ENCODE assay signal across 1 cellular context in the genomic region with DNA sequence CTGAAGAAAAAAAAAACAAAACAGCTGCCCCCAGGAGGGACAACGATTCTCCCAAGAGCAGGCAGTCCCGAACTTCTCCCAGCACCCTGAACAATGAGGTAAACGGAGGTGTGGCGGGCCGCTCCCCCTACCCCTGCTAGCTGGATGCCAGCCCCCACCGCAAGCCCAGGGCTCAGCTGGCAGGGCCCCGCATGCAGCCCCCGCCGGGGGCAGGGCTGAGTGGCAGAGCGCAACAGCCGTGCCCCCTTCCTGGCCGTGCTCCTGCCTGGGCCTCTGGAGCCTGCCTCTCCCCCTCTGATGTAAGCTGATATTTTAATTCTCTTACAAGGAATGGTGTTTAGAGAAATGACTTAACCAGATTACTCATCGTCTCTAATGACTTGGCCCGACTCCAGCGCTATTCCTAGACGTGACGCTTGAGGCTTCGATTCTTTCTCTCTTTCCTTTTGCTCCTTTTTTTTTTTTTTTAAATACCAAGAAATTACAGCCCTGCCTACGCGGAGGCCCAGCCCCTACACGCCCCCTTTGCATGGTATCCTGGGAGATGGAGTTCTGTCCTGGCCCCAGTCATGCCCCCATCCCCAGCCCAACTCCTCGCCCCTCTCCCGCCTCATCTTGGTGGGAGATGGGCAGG.
TF ChIP-seq lines count a peak whose summit lies in the region.

No MANE protein-coding gene starts in this region.

TF ChIP-seq in GM12878, 131 proteins besides CTCF, POLR2A, EP300 and RAD21 (continues in another document):
- TF ChIP-seq POLR2AphosphoS2 (IDR thresholded peaks at IDR 0.05; ENCODE audit: low read depth, low read length) (no peak), EED (IDR thresholded peaks at IDR 0.05; ENCODE audit: low read depth) (peak; percentile 89), BCL11A (IDR thresholded peaks at IDR 0.05; ENCODE audit: low read depth, low read length) (peak; percentile 84), ZNF217 (IDR thresholded peaks at IDR 0.05) (no peak), ATF7 (IDR thresholded peaks at IDR 0.05; ENCODE audit: low read depth) (peak; percentile 97), IKZF2 (IDR thresholded peaks at IDR 0.05) (peak; percentile 87 to 91), BHLHE40 (IDR thresholded peaks at IDR 0.05; ENCODE audit: borderline replicate concordance in 1 of 2, low read depth in 2 of 2, low read length in 1 of 2) (peak; percentile 52 to 56; a peak in 3 of 4 replicates), BACH1 (IDR thresholded peaks at IDR 0.05; ENCODE audit: borderline replicate concordance) (0 out of 2 replicates have a peak, but pooled peaks have one; percentile 17), IKZF1 (conservative IDR thresholded peaks at IDR 0.05) (peak; percentile 83), CHD2 (IDR thresholded peaks at IDR 0.05; ENCODE audit: borderline replicate concordance, low read depth, low read length) (no peak), JUND (IDR thresholded peaks at IDR 0.05; ENCODE audit: low read depth, low read length) (peak; percentile 53; the same call in 1 of the 2 replicates), FOXM1 (IDR thresholded peaks at IDR 0.05; ENCODE audit: low read depth, low read length) (peak; percentile 66; the same call in 1 of the 2 replicates), PML (IDR thresholded peaks at IDR 0.05; ENCODE audit: low read length) (no peak), NBN (IDR thresholded peaks at IDR 0.05) (peak; percentile 90), MTA3 (IDR thresholded peaks at IDR 0.05; ENCODE audit: borderline replicate concordance, low read length) (no peak), MTA2 (IDR thresholded peaks at IDR 0.05; ENCODE audit: low read depth) (peak; percentile 84), BCLAF1 (IDR thresholded peaks at IDR 0.05) (no peak), SMAD1 (IDR thresholded peaks at IDR 0.05; ENCODE audit: low read depth, partially characterized antibody) (peak; percentile 94), TBL1XR1 (IDR thresholded peaks at IDR 0.05; ENCODE audit: low read depth, low read length) (no peak), MEF2B (IDR thresholded peaks at IDR 0.05; ENCODE audit: partially characterized antibody, poor library complexity, severe bottlenecking) (peak; percentile 60), E2F8 (IDR thresholded peaks at IDR 0.05; ENCODE audit: low read depth, partially characterized antibody) (no peak), MYC (IDR thresholded peaks at IDR 0.05; ENCODE audit: insufficient read depth, insufficient read length, insufficient replicate concordance, low read length, severe bottlenecking) (no peak), SIX5 (IDR thresholded peaks at IDR 0.05; ENCODE audit: low read depth, low read length, severe bottlenecking) (peak; percentile 84), NR2C2 (IDR thresholded peaks at IDR 0.05; ENCODE audit: borderline replicate concordance, control insufficient read depth, insufficient read length, low read depth) (no peak), ZNF384 (IDR thresholded peaks at IDR 0.05; ENCODE audit: borderline replicate concordance, low read depth, low read length) (peak; percentile 98), KAT2A (conservative IDR thresholded peaks at IDR 0.05; ENCODE audit: control insufficient read depth, low read depth, low read length) (no peak), SREBF2 (IDR thresholded peaks at IDR 0.05; ENCODE audit: low read length) (no peak), BCL3 (IDR thresholded peaks at IDR 0.05; ENCODE audit: borderline replicate concordance, insufficient read depth, low read depth, low read length, poor library complexity, severe bottlenecking) (peak; percentile 47), SRF (IDR thresholded peaks at IDR 0.05; ENCODE audit: low read depth in 2 of 2, low read length in 2 of 2) (no peak), CREB1 (IDR thresholded peaks at IDR 0.05; ENCODE audit: low read depth) (peak; percentile 91), KLF5 (IDR thresholded peaks at IDR 0.05; ENCODE audit: partially characterized antibody) (no peak), TAF1 (IDR thresholded peaks at IDR 0.05; ENCODE audit: borderline replicate concordance, low read depth, low read length) (no peak), FOS (IDR thresholded peaks at IDR 0.05; ENCODE audit: borderline replicate concordance, extremely low read depth, insufficient read length) (no peak), SKIL (IDR thresholded peaks at IDR 0.05; ENCODE audit: low read depth, poor library complexity, severe bottlenecking) (peak; percentile 59), SPI1 (IDR thresholded peaks at IDR 0.05; ENCODE audit: borderline replicate concordance, insufficient read depth, low read depth, low read length) (no peak), SMARCA5 (IDR thresholded peaks at IDR 0.05) (peak; percentile 72), JUNB (IDR thresholded peaks at IDR 0.05) (peak; percentile 85), POU2F2 (IDR thresholded peaks at IDR 0.05; ENCODE audit: borderline replicate concordance, low read depth, low read length) (peak; percentile 70)
- TF ChIP-seq, protein P1, sequence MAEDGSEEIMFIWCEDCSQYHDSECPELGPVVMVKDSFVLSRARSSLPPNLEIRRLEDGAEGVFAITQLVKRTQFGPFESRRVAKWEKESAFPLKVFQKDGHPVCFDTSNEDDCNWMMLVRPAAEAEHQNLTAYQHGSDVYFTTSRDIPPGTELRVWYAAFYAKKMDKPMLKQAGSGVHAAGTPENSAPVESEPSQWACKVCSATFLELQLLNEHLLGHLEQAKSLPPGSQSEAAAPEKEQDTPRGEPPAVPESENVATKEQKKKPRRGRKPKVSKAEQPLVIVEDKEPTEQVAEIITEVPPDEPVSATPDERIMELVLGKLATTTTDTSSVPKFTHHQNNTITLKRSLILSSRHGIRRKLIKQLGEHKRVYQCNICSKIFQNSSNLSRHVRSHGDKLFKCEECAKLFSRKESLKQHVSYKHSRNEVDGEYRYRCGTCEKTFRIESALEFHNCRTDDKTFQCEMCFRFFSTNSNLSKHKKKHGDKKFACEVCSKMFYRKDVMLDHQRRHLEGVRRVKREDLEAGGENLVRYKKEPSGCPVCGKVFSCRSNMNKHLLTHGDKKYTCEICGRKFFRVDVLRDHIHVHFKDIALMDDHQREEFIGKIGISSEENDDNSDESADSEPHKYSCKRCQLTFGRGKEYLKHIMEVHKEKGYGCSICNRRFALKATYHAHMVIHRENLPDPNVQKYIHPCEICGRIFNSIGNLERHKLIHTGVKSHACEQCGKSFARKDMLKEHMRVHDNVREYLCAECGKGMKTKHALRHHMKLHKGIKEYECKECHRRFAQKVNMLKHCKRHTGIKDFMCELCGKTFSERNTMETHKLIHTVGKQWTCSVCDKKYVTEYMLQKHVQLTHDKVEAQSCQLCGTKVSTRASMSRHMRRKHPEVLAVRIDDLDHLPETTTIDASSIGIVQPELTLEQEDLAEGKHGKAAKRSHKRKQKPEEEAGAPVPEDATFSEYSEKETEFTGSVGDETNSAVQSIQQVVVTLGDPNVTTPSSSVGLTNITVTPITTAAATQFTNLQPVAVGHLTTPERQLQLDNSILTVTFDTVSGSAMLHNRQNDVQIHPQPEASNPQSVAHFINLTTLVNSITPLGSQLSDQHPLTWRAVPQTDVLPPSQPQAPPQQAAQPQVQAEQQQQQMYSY (CRISPR knock-in tag; IDR thresholded peaks at IDR 0.05) = no peak
- TF ChIP-seq, protein P2, sequence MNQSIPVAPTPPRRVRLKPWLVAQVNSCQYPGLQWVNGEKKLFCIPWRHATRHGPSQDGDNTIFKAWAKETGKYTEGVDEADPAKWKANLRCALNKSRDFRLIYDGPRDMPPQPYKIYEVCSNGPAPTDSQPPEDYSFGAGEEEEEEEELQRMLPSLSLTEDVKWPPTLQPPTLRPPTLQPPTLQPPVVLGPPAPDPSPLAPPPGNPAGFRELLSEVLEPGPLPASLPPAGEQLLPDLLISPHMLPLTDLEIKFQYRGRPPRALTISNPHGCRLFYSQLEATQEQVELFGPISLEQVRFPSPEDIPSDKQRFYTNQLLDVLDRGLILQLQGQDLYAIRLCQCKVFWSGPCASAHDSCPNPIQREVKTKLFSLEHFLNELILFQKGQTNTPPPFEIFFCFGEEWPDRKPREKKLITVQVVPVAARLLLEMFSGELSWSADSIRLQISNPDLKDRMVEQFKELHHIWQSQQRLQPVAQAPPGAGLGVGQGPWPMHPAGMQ (IDR thresholded peaks at IDR 0.05; ENCODE audit: borderline replicate concordance) = no peak
- TF ChIP-seq, protein P3, sequence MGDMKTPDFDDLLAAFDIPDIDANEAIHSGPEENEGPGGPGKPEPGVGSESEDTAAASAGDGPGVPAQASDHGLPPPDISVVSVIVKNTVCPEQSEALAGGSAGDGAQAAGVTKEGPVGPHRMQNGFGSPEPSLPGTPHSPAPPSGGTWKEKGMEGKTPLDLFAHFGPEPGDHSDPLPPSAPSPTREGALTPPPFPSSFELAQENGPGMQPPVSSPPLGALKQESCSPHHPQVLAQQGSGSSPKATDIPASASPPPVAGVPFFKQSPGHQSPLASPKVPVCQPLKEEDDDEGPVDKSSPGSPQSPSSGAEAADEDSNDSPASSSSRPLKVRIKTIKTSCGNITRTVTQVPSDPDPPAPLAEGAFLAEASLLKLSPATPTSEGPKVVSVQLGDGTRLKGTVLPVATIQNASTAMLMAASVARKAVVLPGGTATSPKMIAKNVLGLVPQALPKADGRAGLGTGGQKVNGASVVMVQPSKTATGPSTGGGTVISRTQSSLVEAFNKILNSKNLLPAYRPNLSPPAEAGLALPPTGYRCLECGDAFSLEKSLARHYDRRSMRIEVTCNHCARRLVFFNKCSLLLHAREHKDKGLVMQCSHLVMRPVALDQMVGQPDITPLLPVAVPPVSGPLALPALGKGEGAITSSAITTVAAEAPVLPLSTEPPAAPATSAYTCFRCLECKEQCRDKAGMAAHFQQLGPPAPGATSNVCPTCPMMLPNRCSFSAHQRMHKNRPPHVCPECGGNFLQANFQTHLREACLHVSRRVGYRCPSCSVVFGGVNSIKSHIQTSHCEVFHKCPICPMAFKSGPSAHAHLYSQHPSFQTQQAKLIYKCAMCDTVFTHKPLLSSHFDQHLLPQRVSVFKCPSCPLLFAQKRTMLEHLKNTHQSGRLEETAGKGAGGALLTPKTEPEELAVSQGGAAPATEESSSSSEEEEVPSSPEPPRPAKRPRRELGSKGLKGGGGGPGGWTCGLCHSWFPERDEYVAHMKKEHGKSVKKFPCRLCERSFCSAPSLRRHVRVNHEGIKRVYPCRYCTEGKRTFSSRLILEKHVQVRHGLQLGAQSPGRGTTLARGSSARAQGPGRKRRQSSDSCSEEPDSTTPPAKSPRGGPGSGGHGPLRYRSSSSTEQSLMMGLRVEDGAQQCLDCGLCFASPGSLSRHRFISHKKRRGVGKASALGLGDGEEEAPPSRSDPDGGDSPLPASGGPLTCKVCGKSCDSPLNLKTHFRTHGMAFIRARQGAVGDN (IDR thresholded peaks at IDR 0.05) = no peak; the same call in 1 of the 2 replicates
